In the genomic region with DNA sequence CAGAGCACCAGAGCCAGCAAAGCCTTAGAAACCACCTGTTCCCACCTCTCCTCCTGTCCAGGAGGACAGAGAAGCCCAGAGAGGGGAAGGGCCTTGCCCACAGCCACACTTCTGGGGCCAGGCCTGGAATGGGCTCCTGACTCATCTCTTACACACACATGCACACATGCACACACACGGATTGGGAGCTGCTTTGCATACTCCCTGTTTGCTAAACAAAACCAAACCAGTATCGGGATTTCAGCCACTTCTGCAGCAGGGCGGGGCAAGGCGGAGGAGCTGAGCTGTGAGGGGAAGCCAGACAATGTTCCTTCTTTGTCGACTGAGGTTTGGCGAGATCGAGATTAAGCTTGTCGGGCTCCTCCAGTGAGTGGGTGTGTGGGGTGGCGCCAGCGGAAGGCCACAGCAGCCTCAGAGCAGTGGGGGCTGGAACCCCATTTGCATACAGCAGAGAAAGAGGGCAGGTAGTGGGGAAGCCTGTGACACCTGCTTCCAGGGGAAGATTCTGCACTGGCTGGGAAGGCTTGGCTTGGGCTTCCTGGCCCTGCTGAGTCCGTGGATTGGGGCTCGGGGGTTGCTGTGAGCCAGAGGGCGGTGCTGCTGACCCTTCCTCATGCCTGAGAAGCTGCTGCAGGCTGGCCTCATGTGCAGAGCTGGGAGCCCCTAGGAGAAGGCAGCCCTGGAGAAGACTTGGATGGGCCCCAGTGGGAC, we compare ENCODE assay signal across 8 cellular contexts. TPM values are rescaled to one million over a fixed set of nuclear protein-coding genes. Genes with fewer than 3 reads are reported as not detected.
DNase-seq lines count a peak whose midpoint lies in the region; ATAC-seq and TF ChIP-seq lines count a peak whose summit lies in the region.

No MANE protein-coding gene starts in this region.

- POLR2A ChIA-PET in RWPE1 (lab: Yijun Ruan, JAX; ENCODE audit: low non-redundant PET) = interaction anchor here (0.5 kb wide), 1 partner anchor 694 kb away, joined by 3 read pairs; no protein-coding TSS in a partner anchor

- no peaks in the 10 kb centered on the region for H3K9me3 Mint-ChIP-seq in immature natural killer cell

- CTCF ChIA-PET in RWPE1 (lab: Yijun Ruan, JAX) = interaction anchor here (0.6 to 1.8 kb wide), 5 partner anchors 17 to 1031 kb away, joined by 3 to 17 read pairs (median 6); partner anchors contain the start of gene GFI1B

- peaks cover 58 to 60% of the 10 kb centered on the region in 2 donors for H3K4me1 Mint-ChIP-seq in immature natural killer cell

- DNase-seq in CD1c-positive myeloid dendritic cell (ENCODE audit: extremely low spot score) (peak; percentile 74), GM23248 (peak; percentile 75), RWPE1 (ENCODE audit: low spot score) (peak; percentile 57), immature natural killer cell (peak; percentile 38 to 55 (median 54)), right atrium auricular region (ENCODE audit: low spot score) (no peak), HuH-7.5 (ENCODE audit: low spot score) (no peak), inferior parietal cortex (ENCODE audit: extremely low spot score) (no peak)

- no peaks in the 10 kb centered on the region for H3K79me2 ChIP-seq in GM23248 (ENCODE audit: insufficient read depth)

- no peak overlapping the region for H3K4me2 ChIP-seq in GM23248 (ENCODE audit: unreplicated experiment)

- ATAC-seq in GM21526 (IDR thresholded peaks at IDR 0.05; ENCODE audit: low FRiP score, unreplicated experiment) = no peak

- H4K20me1 ChIP-seq in GM23248 (ENCODE audit: insufficient read depth) = no peaks in the 10 kb centered on the region

- H3K27ac Mint-ChIP-seq in immature natural killer cell = peak overlapping the region; percentile 7 to 89 (median 66)

- H3K9me3 ChIP-seq in GM23248 (ENCODE audit: low read depth) = no peaks in the 10 kb centered on the region
- H3K9me3 ChIP-seq in right atrium auricular region = no peaks in the 10 kb centered on the region

- no peak overlapping the region for H3K9ac ChIP-seq in GM23248

- no peaks in the 10 kb centered on the region for H3K36me3 Mint-ChIP-seq in immature natural killer cell

- peak overlapping the region; percentile 64 to 90 (median 80) for H3K4me3 Mint-ChIP-seq in immature natural killer cell

- peaks cover 5 to 7% (median 7%) of the 10 kb centered on the region in 3 donors for H3K27me3 Mint-ChIP-seq in immature natural killer cell (ENCODE audit: low read depth in 3 of 3)

- H3K4me1 ChIP-seq in GM23248 (ENCODE audit: insufficient read depth) (no peaks in the 10 kb centered on the region), right atrium auricular region (no peaks in the 10 kb centered on the region)

- in situ Hi-C loops in GM23248 (cut with MboI) = no loop called here

- no peaks in the 10 kb centered on the region for H3F3A ChIP-seq in GM23248 (ENCODE audit: insufficient read depth)

- no peak overlapping the region for H2AFZ ChIP-seq in GM23248

- H3K27ac ChIP-seq in GM23248 (no peak overlapping the region), RWPE1 (no peak overlapping the region), right atrium auricular region (no peak overlapping the region)

- no peaks in the 10 kb centered on the region for H3K9me2 ChIP-seq in GM23248 (ENCODE audit: insufficient read depth)

- H3K27me3 ChIP-seq in GM23248 (replicated peaks; ENCODE audit: insufficient read depth) (peaks cover 25% of the 10 kb centered on the region), right atrium auricular region (no peaks in the 10 kb centered on the region)

- H3K36me3 ChIP-seq in GM23248 (ENCODE audit: low read depth) = no peaks in the 10 kb centered on the region
- H3K36me3 ChIP-seq in right atrium auricular region = no peaks in the 10 kb centered on the region

- no peak overlapping the region for H3K4me3 ChIP-seq in GM23248
- H3K4me3 ChIP-seq in right atrium auricular region = no peak overlapping the region

- 6 to 12% methylated on average over 13 of the region's 13 CpGs for WGBS in GM23248 (ENCODE audit: low coverage in 1 of 2, low lambda C conversion rate in 2 of 2, missing lambda C conversion rate in 2 of 2), 2 experiments

- TF ChIP-seq CTCF in RWPE1 (conservative IDR thresholded peaks at IDR 0.05; ENCODE audit: low read depth) = no peak
- TF ChIP-seq CTCF in right atrium auricular region (IDR thresholded peaks at IDR 0.05) = no peak

RNA-seq across cellular contexts. Expression of gene GFI1B, which starts 16.1 kb away (rescaled TPM):
- total RNA-seq in GM23248 (2014; rRNA removed; shearing (Covaris generic)) = not detected in 2 replicates
- not detected in 2 replicates for polyA plus RNA-seq in GM23248 (2016; fragmentation: Nextera tagmentation; extraction: Ambion mirVana)
- 1 to 10 TPM in 2 of 3 donors, not detected in 1; 1.6 to 1.8 TPM for polyA plus RNA-seq in immature natural killer cell
- total RNA-seq in right atrium auricular region = under 1 TPM in 1 of 2 donors, not detected in 1; 0.35 TPM

RNA-seq across cellular contexts. Expression of gene GTF3C5, which starts 36.2 kb away (rescaled TPM):
- 33.6 and 40.1 TPM in 2 replicates for total RNA-seq in GM23248 (2014; rRNA removed; shearing (Covaris generic))
- polyA plus RNA-seq in GM23248 (2016; fragmentation: Nextera tagmentation; extraction: Ambion mirVana) (33.5 and 34.4 TPM in 2 replicates), immature natural killer cell (10 to 100 TPM; 31.0 to 52.7 (median 41.0) TPM)
- total RNA-seq in right atrium auricular region = 10 to 100 TPM; 30.5 to 31.1 TPM

RNA-seq across cellular contexts. Expression of gene TSC1, which starts 50.1 kb away (rescaled TPM):
- total RNA-seq in GM23248 (2014; rRNA removed; shearing (Covaris generic)) = 22.4 and 33.0 TPM in 2 replicates
- polyA plus RNA-seq in GM23248 (2016; fragmentation: Nextera tagmentation; extraction: Ambion mirVana) (18.8 and 19.6 TPM in 2 replicates), immature natural killer cell (10 to 100 TPM in 1 of 3 donors, 1 to 10 TPM in 2; 2.5 to 11.8 (median 6.8) TPM)
- 10 to 100 TPM; 27.6 to 36.4 TPM for total RNA-seq in right atrium auricular region

Comparison
In these comparisons a context has a peak if more than half of its experiments do, and no peak if none do; other contexts are left out.
1. DNase-seq: peak in CD1c-positive myeloid dendritic cell (single experiment), GM23248 (single experiment), RWPE1 (single experiment) and immature natural killer cell (3 of 3); none in right atrium auricular region (single experiment), HuH-7.5 (single experiment) and inferior parietal cortex (single experiment).